19 cellular contexts compared by ENCODE assay signal in the genomic region with DNA sequence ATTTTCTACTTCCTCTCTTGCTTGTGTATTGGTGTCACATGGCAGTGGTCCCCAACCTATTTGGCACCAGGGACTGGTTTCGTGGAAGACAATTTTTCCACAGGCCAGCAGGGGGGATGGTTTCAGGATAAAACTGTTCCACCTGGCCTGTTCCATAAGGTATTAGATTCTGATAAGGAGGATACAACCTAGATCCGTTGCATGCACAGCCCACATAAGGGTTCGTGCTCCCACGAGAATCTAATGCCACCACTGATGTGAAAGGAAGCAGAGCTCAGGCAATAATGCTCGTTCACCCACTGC. TPM values are rescaled to one million over a fixed set of nuclear protein-coding genes. Genes with fewer than 3 reads are reported as not detected.
DNase-seq lines count a peak whose midpoint lies in the region; ATAC-seq and TF ChIP-seq lines count a peak whose summit lies in the region.
"Had no signal": no experiment of that assay in that cellular context is flagged by ENCODE, and none has a peak within 500 bp of the region (broad histone marks: within the 10 kb centered on the region; RNA-seq: fewer than 3 reads in every experiment).

No MANE protein-coding gene starts in this region.

- CTCF ChIA-PET in Calu3 (lab: Charles Lee) = interaction anchor here (1.1 kb wide), 1 partner anchor 392 kb away, joined by 4 read pairs; no protein-coding TSS in a partner anchor

- no peaks in the 10 kb centered on the region for H3K27me3 ChIP-seq in BE2C

- no peaks in the 10 kb centered on the region for H3K9me3 ChIP-seq in BE2C
- H3K9me3 ChIP-seq: mucosa of descending colon had no signal

- ATAC-seq in GM18517 (IDR thresholded peaks at IDR 0.05; ENCODE audit: unreplicated experiment) = no peak

- H3K27me3 Mint-ChIP-seq in Calu3 (ENCODE audit: unreplicated experiment) = no peaks in the 10 kb centered on the region

- peaks cover 47% of the 10 kb centered on the region for H3K36me3 Mint-ChIP-seq in Calu3 (ENCODE audit: insufficient read depth, unreplicated experiment)

- intact Hi-C loops in Calu3 (cut with micrococcal nuclease; ENCODE audit: unreplicated experiment) = loop anchor here (5.0 kb wide), 1 partner anchor 430 kb away; the partner anchor contains the start of gene COQ2

- BruUV-seq in Calu3 (replicated peaks; lab: Mats Ljungman, UMichigan) = no TSS peak

- H3K9me3 Mint-ChIP-seq in Calu3 (ENCODE audit: low read depth, unreplicated experiment) = no peaks in the 10 kb centered on the region

- H3K4me3 Mint-ChIP-seq in Calu3 (ENCODE audit: low read depth, unreplicated experiment) = no peak overlapping the region

- TF ChIP-seq CTCF in BE2C (IDR thresholded peaks at IDR 0.05; ENCODE audit: low read depth, low read length) = no peak; the same call in 1 of the 2 replicates
- peak; percentile 8 for TF ChIP-seq CTCF in Calu3 (IDR thresholded peaks at IDR 0.05; ENCODE audit: unreplicated experiment)

- no peaks in the 10 kb centered on the region for H3K4me1 Mint-ChIP-seq in Calu3 (ENCODE audit: low read depth, unreplicated experiment)

- no peak overlapping the region for H3K27ac Mint-ChIP-seq in Calu3 (ENCODE audit: unreplicated experiment)

- no peak overlapping the region for H3K4me3 ChIP-seq in BE2C (ENCODE audit: low read depth, low read length)
- H3K4me3 ChIP-seq: mucosa of descending colon had no signal

- DNase-seq in BE2C = peak; percentile 8
- DNase-seq in Calu3 = no peak
- peak; percentile 1 for DNase-seq in NCI-H69 (lab: John Stamatoyannopoulos, UW)
- DNase-seq in left kidney (ENCODE audit: low read depth, low spot score) = peak; percentile 12
- DNase-seq in iPS-NIHi7 (ENCODE audit: extremely low spot score) = no peak
- no peak for DNase-seq in NCI-H128 (lab: John Stamatoyannopoulos, UW; ENCODE audit: unreplicated experiment)
- DNase-seq in stimulated activated CD4-positive, alpha-beta T cell treated with anti-CD3 and anti-CD28 coated beads, Interleukin-12 subunit alpha, Interleukin-12 subunit beta, amount 100 ng/mL, for 4 hours = no peak
- DNase-seq: activated CD4-positive, CD25-positive, alpha-beta regulatory T cell treated with anti-CD3 and anti-CD28 coated beads, Interleukin-2, amount 50 U/mL, for 72 hours; activated effector memory CD4-positive, alpha-beta T cell treated with anti-CD3 and anti-CD28 coated beads, Interleukin-2, amount 50 U/mL, for 16 hours; cortex of kidney; DMS79 treated with DMSO at 0.1 percent for 48 hours; islet precursor cell; NCI-H1092; NCI-H187 treated with DMSO at 0.1 percent for 48 hours; NCI-H226; SIG-M5; stimulated activated CD8-positive, alpha-beta memory T cell treated with anti-CD3 and anti-CD28 coated beads, Interleukin-4, amount 100 ng/mL, for 48 hours had no signal

- H3K4me1 ChIP-seq in BE2C = no peaks in the 10 kb centered on the region

- peaks cover 73% of the 10 kb centered on the region for H3K36me3 ChIP-seq in BE2C

RNA-seq across cellular contexts. Expression of gene SEC31A, which starts 38.3 kb away (rescaled TPM):
- 105 TPM for polyA plus RNA-seq in BE2C (2012; ENCODE audit: insufficient read depth, insufficient read length, low read depth)
- 106 and 108 TPM in 2 replicates for total RNA-seq in Calu3 (2022)

RNA-seq across cellular contexts. Expression of gene THAP9, which starts 47.8 kb away (rescaled TPM):
- polyA plus RNA-seq in BE2C (2012; ENCODE audit: insufficient read depth, insufficient read length, low read depth) = 3.0 TPM
- total RNA-seq in Calu3 (2022) = 4.7 and 7.2 TPM in 2 replicates

RNA-seq across cellular contexts. Expression of gene SCD5, which starts 54.1 kb away (rescaled TPM):
- 3.2 TPM for polyA plus RNA-seq in BE2C (2012; ENCODE audit: insufficient read depth, insufficient read length, low read depth)
- total RNA-seq in Calu3 (2022) = 13.9 and 16.3 TPM in 2 replicates

Comparison
In these comparisons a context has a peak if more than half of its experiments do, and no peak if none do; other contexts are left out.
1. DNase-seq: peak in BE2C (single experiment), NCI-H69 (single experiment) and left kidney (single experiment); none in Calu3 (single experiment), iPS-NIHi7 (single experiment), NCI-H128 (single experiment) and stimulated activated CD4-positive, alpha-beta T cell treated with anti-CD3 and anti-CD28 coated beads, Interleukin-12 subunit alpha, Interleukin-12 subunit beta, amount 100 ng/mL, for 4 hours (single experiment).